Comparison of ENCODE assay signal across 16 cellular contexts in the genomic region with DNA sequence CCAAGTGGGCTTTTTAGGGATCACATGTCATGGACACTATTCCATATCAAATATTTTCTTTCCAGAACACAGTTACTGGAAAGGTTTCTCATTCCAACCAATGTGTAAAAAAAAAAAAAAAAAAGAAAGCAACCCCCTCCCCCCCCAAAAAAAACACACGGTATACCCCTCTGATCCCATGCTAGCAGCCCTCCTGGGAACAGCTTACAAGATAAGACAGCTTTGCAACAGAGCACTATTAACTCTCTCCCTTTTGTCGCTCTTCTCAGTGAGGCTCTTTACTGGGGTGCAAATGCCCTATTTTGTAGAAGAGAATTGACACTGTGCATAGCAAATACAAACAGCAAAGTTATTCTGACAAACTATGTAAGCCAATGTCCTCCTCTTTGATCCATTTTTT.
DNase-seq lines count a peak whose midpoint lies in the region; ATAC-seq and TF ChIP-seq lines count a peak whose summit lies in the region.
"Had no signal": no experiment of that assay in that cellular context is flagged by ENCODE, and none has a peak within 500 bp of the region (broad histone marks: within the 10 kb centered on the region; RNA-seq: fewer than 3 reads in every experiment).

No MANE protein-coding gene starts in this region.

- H3K4me2 ChIP-seq in GM23248 (ENCODE audit: unreplicated experiment): peak overlapping the region; percentile 11

- H3K9me3 ChIP-seq in GM23248 (ENCODE audit: low read depth) (no peaks in the 10 kb centered on the region), ascending aorta (no peaks in the 10 kb centered on the region), right cardiac atrium (ENCODE audit: control insufficient read depth, low read length) (no peaks in the 10 kb centered on the region)

- in situ Hi-C loops in GM23248 (cut with MboI): no loop called here

- peak overlapping the region; percentile 14; the same call in 1 of the 2 replicates for H3K9ac ChIP-seq in GM23248

- H2AFZ ChIP-seq in GM23248: no peak overlapping the region

- H3K36me3 ChIP-seq in GM23248 (ENCODE audit: low read depth): no peaks in the 10 kb centered on the region
- H3K36me3 ChIP-seq in ascending aorta: no peaks in the 10 kb centered on the region

- DNase-seq in GM23248 (no peak), ascending aorta (ENCODE audit: low spot score in 2 of 2) (no peak), right cardiac atrium (no peak), MV-4-11 (lab: John Stamatoyannopoulos, UW) (no peak), 8988T (no peak), SHP77 (lab: John Stamatoyannopoulos, UW) (no peak)
- DNase-seq in NK-92 treated with Interleukin-12 subunit alpha and Interleukin-12 subunit beta, amount 100 ng/mL, for 24 hours (lab: John Stamatoyannopoulos, UW): no peak
- DNase-seq: ACHN; CD4-positive, CD25-positive, alpha-beta regulatory T cell; NCI-H1436 treated with DMSO at 0.1 percent for 48 hours; NCI-H2081; NCI-H226; NCI-H526 treated with DMSO at 0.1 percent for 48 hours had no signal

- H3K79me2 ChIP-seq in GM23248 (ENCODE audit: insufficient read depth): no peaks in the 10 kb centered on the region

- no peak for TF ChIP-seq CTCF in ascending aorta (IDR thresholded peaks at IDR 0.05)

- intact Hi-C loops in ascending aorta (cut with DNase I): loop anchor here (5.0 to 10.0 kb wide), 3 partner anchors 85 to 228 kb away; a partner anchor contains a TSS
- intact Hi-C loops in right cardiac atrium (cut with DNase I): no loop called here

- H3K4me3 ChIP-seq in GM23248 (no peak overlapping the region), ascending aorta (no peak overlapping the region), right cardiac atrium (ENCODE audit: low read length) (no peak overlapping the region), skin epidermis (no peak overlapping the region)
- H3K4me3 ChIP-seq: GM12878 had no signal

- H3K4me1 ChIP-seq in GM23248 (ENCODE audit: insufficient read depth): peaks cover 44% of the 10 kb centered on the region
- H3K4me1 ChIP-seq in ascending aorta: peaks cover 0 to 24% of the 10 kb centered on the region in 2 donors
- peaks cover 9% of the 10 kb centered on the region for H3K4me1 ChIP-seq in right cardiac atrium (ENCODE audit: control insufficient read depth, insufficient read depth, low read length)

- peak; percentile 42 to 80 for ATAC-seq in right cardiac atrium
- ATAC-seq: GM12878, PC-3 had no signal

- 46 to 48% methylated on average over 2 of the region's 2 CpGs for WGBS in GM23248 (ENCODE audit: low coverage in 1 of 2, low lambda C conversion rate in 2 of 2, missing lambda C conversion rate in 2 of 2), 2 experiments
- WGBS in right cardiac atrium: 38% methylated on average over 2 of the region's 2 CpGs

- peaks cover 39% of the 10 kb centered on the region for H3F3A ChIP-seq in GM23248 (ENCODE audit: insufficient read depth)

- H3K27me3 ChIP-seq in GM23248 (replicated peaks; ENCODE audit: insufficient read depth) (no peaks in the 10 kb centered on the region), ascending aorta (no peaks in the 10 kb centered on the region), right cardiac atrium (ENCODE audit: control insufficient read depth, insufficient read depth) (no peaks in the 10 kb centered on the region)

- no peaks in the 10 kb centered on the region for H3K9me2 ChIP-seq in GM23248 (ENCODE audit: insufficient read depth)

- H4K20me1 ChIP-seq in GM23248 (ENCODE audit: insufficient read depth): no peaks in the 10 kb centered on the region

- H3K27ac ChIP-seq in GM23248 (peak overlapping the region; percentile 41), ascending aorta (peak overlapping the region; percentile 53 to 62), right cardiac atrium (ENCODE audit: low read length) (no peak overlapping the region), skin epidermis (peak overlapping the region in 14 of 21 experiments; percentile 9 to 87 (median 44))
